ENCODE assay signal across 20 cellular contexts in the genomic region with DNA sequence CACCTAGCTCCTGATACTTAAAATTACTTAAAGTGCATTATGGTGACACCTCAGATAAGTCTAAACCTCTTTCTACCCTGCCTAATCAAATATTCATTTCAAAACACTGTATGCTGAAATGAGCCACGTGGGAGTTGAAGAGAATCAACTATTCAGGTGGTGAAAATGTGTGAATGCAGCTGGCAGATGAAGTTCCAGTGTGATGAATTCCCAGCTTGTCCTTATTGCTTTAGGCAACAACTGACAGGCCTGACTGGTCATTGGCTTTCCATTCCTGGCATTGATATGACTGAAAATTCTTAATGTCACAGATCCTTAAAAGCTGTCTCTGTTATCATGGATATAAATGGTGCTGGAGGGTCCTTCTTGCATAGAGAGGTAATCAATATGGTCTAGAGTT.
DNase-seq lines count a peak whose midpoint lies in the region; ATAC-seq, FAIRE-seq and TF ChIP-seq lines count a peak whose summit lies in the region.
"Had no signal": no experiment of that assay in that cellular context is flagged by ENCODE, and none has a peak within 500 bp of the region (broad histone marks: within the 10 kb centered on the region; RNA-seq: fewer than 3 reads in every experiment).

No MANE protein-coding gene starts in this region.

- H3K27me3 ChIP-seq in PC-3 (ENCODE audit: low read length), result no peaks in the 10 kb centered on the region
- H3K27me3 ChIP-seq: BE2C had no signal

- no peak for TF ChIP-seq CTCF in neural crest cell (conservative IDR thresholded peaks at IDR 0.05)
- TF ChIP-seq CTCF in PC-3 (conservative IDR thresholded peaks at IDR 0.05; ENCODE audit: low read depth, low read length), result no peak

- no TSS peak for BruUV-seq in PC-3 (replicated peaks; lab: Mats Ljungman, UMichigan)

- H2AFZ ChIP-seq in PC-3 (ENCODE audit: low read length), result no peak overlapping the region

- H3K4me2 ChIP-seq in PC-3 (ENCODE audit: low read length), result no peak overlapping the region

- H3K9me3 Mint-ChIP-seq in neural crest cell, result no peaks in the 10 kb centered on the region

- H3K36me3 Mint-ChIP-seq in neural crest cell (ENCODE audit: low read depth), result peaks cover 5% of the 10 kb centered on the region

- peaks cover 5% of the 10 kb centered on the region for H3K4me1 Mint-ChIP-seq in neural crest cell
- H3K4me1 Mint-ChIP-seq: CD4-positive, CD25-positive, alpha-beta regulatory T cell; CD8-positive, alpha-beta memory T cell; IgD-negative memory B cell had no signal

- no peaks in the 10 kb centered on the region for H4K20me1 ChIP-seq in PC-3 (ENCODE audit: low read length)

- TF ChIP-seq POLR2A in H54 (IDR thresholded peaks at IDR 0.05; ENCODE audit: low read depth, low read length), result no peak

- DNase-seq in H54 (ENCODE audit: insufficient read length, low spot score), result no peak
- peak; percentile 15 for DNase-seq in RPMI7951 (ENCODE audit: low read depth)
- no peak for DNase-seq in neural crest cell (ENCODE audit: low read depth, low spot score)
- no peak for DNase-seq in PC-3
- DNase-seq: ACHN; BE2C; C1 segment of cervical spinal cord; CD4-positive, CD25-positive, alpha-beta regulatory T cell; CD8-positive, alpha-beta memory T cell; COR-L47; DMS 273 treated with DMSO at 0.1 percent for 48 hours; DMS53; DND-41; EL; HCEC 1CT had no signal

- H3K4me3 ChIP-seq in PC-3 (ENCODE audit: low read length), result no peak overlapping the region
- H3K4me3 ChIP-seq: GM12878 had no signal

- intact Hi-C loops in PC-3 (cut with micrococcal nuclease), result no loop called here

- FAIRE-seq in H54 (lab: Jason Lieb, UNC), result peak; percentile 81
- FAIRE-seq: GM12878, HepG2 had no signal

- no peaks in the 10 kb centered on the region for H3K9me3 ChIP-seq in PC-3 (ENCODE audit: low read length)

- no peak overlapping the region for H3K27ac ChIP-seq in PC-3 (ENCODE audit: low read length)

- ATAC-seq in HG02852 (IDR thresholded peaks at IDR 0.05; ENCODE audit: unreplicated experiment) (no peak), HG03432 (IDR thresholded peaks at IDR 0.05; ENCODE audit: unreplicated experiment) (no peak), PC-3 (no peak)
- ATAC-seq: GM12878, HepG2 had no signal

- no peak overlapping the region for H3K9ac ChIP-seq in PC-3 (ENCODE audit: low read length)

- no peak overlapping the region for H3K4me3 Mint-ChIP-seq in neural crest cell
- H3K4me3 Mint-ChIP-seq: CD4-positive, CD25-positive, alpha-beta regulatory T cell; CD8-positive, alpha-beta memory T cell; IgD-negative memory B cell had no signal

- H3F3A ChIP-seq in PC-3 (ENCODE audit: low read length, unreplicated experiment), result no peaks in the 10 kb centered on the region

- CTCF ChIA-PET in PC-3 (lab: Charles Lee), result no interaction called here

- no peaks in the 10 kb centered on the region for H3K9me2 ChIP-seq in PC-3 (replicated peaks; ENCODE audit: low read length)

- no peaks in the 10 kb centered on the region for H3K27me3 Mint-ChIP-seq in neural crest cell (ENCODE audit: low read depth)
- H3K27me3 Mint-ChIP-seq: CD4-positive, CD25-positive, alpha-beta regulatory T cell; CD8-positive, alpha-beta memory T cell; IgD-negative memory B cell had no signal

- H3K4me1 ChIP-seq in PC-3 (ENCODE audit: insufficient read depth, low read length), result no peaks in the 10 kb centered on the region
- H3K4me1 ChIP-seq: BE2C had no signal

- no peaks in the 10 kb centered on the region for H3K36me3 ChIP-seq in PC-3 (ENCODE audit: low read depth, low read length)
- H3K36me3 ChIP-seq: BE2C had no signal

- H3K79me2 ChIP-seq in PC-3 (ENCODE audit: low read length), result no peaks in the 10 kb centered on the region

- peak overlapping the region; percentile 14 for H3K27ac Mint-ChIP-seq in neural crest cell (ENCODE audit: unreplicated experiment)
- H3K27ac Mint-ChIP-seq: CD4-positive, CD25-positive, alpha-beta regulatory T cell; CD8-positive, alpha-beta memory T cell had no signal

- POLR2A ChIA-PET in PC-3 (lab: Charles Lee; ENCODE audit: unreplicated experiment), result no interaction called here
